16 cellular contexts compared by ENCODE assay signal in genomic region chr4:124499266-124499665, GRCh38.
A peak's percentile ranks its signal among the peaks of the same experiment; 100 is the strongest.
DNase-seq lines count a peak whose midpoint lies in the region; ATAC-seq and TF ChIP-seq lines count a peak whose summit lies in the region.
"Had no signal": no experiment of that assay in that cellular context is flagged by ENCODE, and none has a peak within 500 bp of the region (broad histone marks: within the 10 kb centered on the region; RNA-seq: fewer than 3 reads in every experiment).

No MANE protein-coding gene starts in this region.

- TF ChIP-seq CTCF in cardiac muscle cell (IDR thresholded peaks at IDR 0.05; ENCODE audit: low read depth, low read length) (no peak), right atrium auricular region (IDR thresholded peaks at IDR 0.05) (no peak), WTC11 (IDR thresholded peaks at IDR 0.05) (no peak)

- H3K27ac ChIP-seq in cardiac muscle cell: no peak overlapping the region
- H3K27ac ChIP-seq in right atrium auricular region: no peak overlapping the region

- H3K4me1 Mint-ChIP-seq in WTC11: peaks cover 8% of the 10 kb centered on the region
- no peaks in the 10 kb centered on the region for H3K4me1 Mint-ChIP-seq in activated naive CD4-positive, alpha-beta T cell treated with anti-CD3 and anti-CD28 coated beads, Interleukin-2, amount 10 ng/mL, durations not matched to agents 7 days and 5 days
- no peaks in the 10 kb centered on the region for H3K4me1 Mint-ChIP-seq in activated CD4-positive, alpha-beta T cell treated with anti-CD3 and anti-CD28 coated beads, Interleukin-2, amount 10 ng/mL, durations not matched to agents 24 days and 14 days

- no peaks in the 10 kb centered on the region for H3K27me3 Mint-ChIP-seq in WTC11 (ENCODE audit: low read depth)
- no peaks in the 10 kb centered on the region for H3K27me3 Mint-ChIP-seq in activated naive CD4-positive, alpha-beta T cell treated with anti-CD3 and anti-CD28 coated beads, Interleukin-2, amount 10 ng/mL, durations not matched to agents 7 days and 5 days
- H3K27me3 Mint-ChIP-seq in activated CD4-positive, alpha-beta T cell treated with anti-CD3 and anti-CD28 coated beads, Interleukin-2, amount 10 ng/mL, durations not matched to agents 24 days and 14 days: no peaks in the 10 kb centered on the region
- H3K27me3 Mint-ChIP-seq: activated CD8-positive, alpha-beta T cell treated with anti-CD3 and anti-CD28 coated beads for 36 hours; activated naive CD8-positive, alpha-beta T cell; dendritic cell treated with granulocyte-macrophage colony-stimulating factor and Interleukin-4, amounts not matched to agents 40 ng/mL and 50 ng/mL, for 4 days had no signal

- no peaks in the 10 kb centered on the region for H3K9me3 ChIP-seq in cardiac muscle cell (ENCODE audit: low read depth)
- H3K9me3 ChIP-seq in right atrium auricular region: no peaks in the 10 kb centered on the region

- peak; percentile 61; the same call in 1 of the 2 replicates for ATAC-seq in WTC11
- no peak for ATAC-seq in GM21381 (IDR thresholded peaks at IDR 0.05; ENCODE audit: unreplicated experiment)
- ATAC-seq: activated CD8-positive, alpha-beta T cell treated with anti-CD3 and anti-CD28 coated beads for 36 hours; activated T-cell treated with anti-CD3 and anti-CD28 coated beads, Interleukin-2, amount 50 U/mL, for 4 hours; HepG2 had no signal

- DNase-seq in cardiac muscle cell (ENCODE audit: low read depth in 1 of 2, low spot score in 1 of 2): peak; percentile 9 to 27
- no peak for DNase-seq in right atrium auricular region (ENCODE audit: low spot score)
- DNase-seq in WTC11 (ENCODE audit: low spot score): no peak
- DNase-seq in iris pigment epithelial cell (ENCODE audit: low read depth): peak; percentile 26
- no peak for DNase-seq in epidermal melanocyte (ENCODE audit: insufficient read length, low spot score)
- DNase-seq in activated naive CD4-positive, alpha-beta T cell treated with anti-CD3 and anti-CD28 coated beads, Interleukin-2, amount 10 ng/mL, durations not matched to agents 7 days and 5 days: no peak
- no peak for DNase-seq in activated CD4-positive, alpha-beta T cell treated with anti-CD3 and anti-CD28 coated beads, Interleukin-2, amount 10 ng/mL, durations not matched to agents 24 days and 14 days
- DNase-seq: activated CD8-positive, alpha-beta T cell treated with anti-CD3 and anti-CD28 coated beads for 36 hours; activated T-cell treated with anti-CD3 and anti-CD28 coated beads, Interleukin-2, amount 50 U/mL, for 4 hours; erythroblast; NCI-H1930; stimulated activated CD4-positive, alpha-beta T cell treated with anti-CD3 and anti-CD28 coated beads, Interleukin-4, amount 100 ng/mL, for 1 hour had no signal

- no peak overlapping the region for H3K4me3 ChIP-seq in cardiac muscle cell
- no peak overlapping the region for H3K4me3 ChIP-seq in right atrium auricular region

- H3K9me3 Mint-ChIP-seq in WTC11: no peaks in the 10 kb centered on the region
- H3K9me3 Mint-ChIP-seq in activated naive CD4-positive, alpha-beta T cell treated with anti-CD3 and anti-CD28 coated beads, Interleukin-2, amount 10 ng/mL, durations not matched to agents 7 days and 5 days: no peaks in the 10 kb centered on the region
- no peaks in the 10 kb centered on the region for H3K9me3 Mint-ChIP-seq in activated CD4-positive, alpha-beta T cell treated with anti-CD3 and anti-CD28 coated beads, Interleukin-2, amount 10 ng/mL, durations not matched to agents 24 days and 14 days
- H3K9me3 Mint-ChIP-seq: activated CD8-positive, alpha-beta T cell treated with anti-CD3 and anti-CD28 coated beads for 36 hours; activated T-cell treated with anti-CD3 and anti-CD28 coated beads, Interleukin-2, amount 50 U/mL, for 4 hours; dendritic cell treated with granulocyte-macrophage colony-stimulating factor and Interleukin-4, amounts not matched to agents 40 ng/mL and 50 ng/mL, for 4 days had no signal

- H3K36me3 ChIP-seq in cardiac muscle cell: no peaks in the 10 kb centered on the region
- H3K36me3 ChIP-seq in right atrium auricular region: no peaks in the 10 kb centered on the region

- H3K36me3 Mint-ChIP-seq in WTC11: no peaks in the 10 kb centered on the region
- no peaks in the 10 kb centered on the region for H3K36me3 Mint-ChIP-seq in activated naive CD4-positive, alpha-beta T cell treated with anti-CD3 and anti-CD28 coated beads, Interleukin-2, amount 10 ng/mL, durations not matched to agents 7 days and 5 days
- H3K36me3 Mint-ChIP-seq in activated CD4-positive, alpha-beta T cell treated with anti-CD3 and anti-CD28 coated beads, Interleukin-2, amount 10 ng/mL, durations not matched to agents 24 days and 14 days (ENCODE audit: low read depth): no peaks in the 10 kb centered on the region
- H3K36me3 Mint-ChIP-seq: activated naive CD8-positive, alpha-beta T cell had no signal

- no peaks in the 10 kb centered on the region for H3K27me3 ChIP-seq in cardiac muscle cell
- H3K27me3 ChIP-seq in right atrium auricular region: no peaks in the 10 kb centered on the region

- no peak overlapping the region for H3K4me3 Mint-ChIP-seq in WTC11
- no peak overlapping the region for H3K4me3 Mint-ChIP-seq in activated naive CD4-positive, alpha-beta T cell treated with anti-CD3 and anti-CD28 coated beads, Interleukin-2, amount 10 ng/mL, durations not matched to agents 7 days and 5 days
- H3K4me3 Mint-ChIP-seq in activated CD4-positive, alpha-beta T cell treated with anti-CD3 and anti-CD28 coated beads, Interleukin-2, amount 10 ng/mL, durations not matched to agents 24 days and 14 days: no peak overlapping the region
- H3K4me3 Mint-ChIP-seq: activated CD8-positive, alpha-beta T cell treated with anti-CD3 and anti-CD28 coated beads for 36 hours; activated naive CD8-positive, alpha-beta T cell; activated T-cell treated with anti-CD3 and anti-CD28 coated beads, Interleukin-2, amount 50 U/mL, for 4 hours; dendritic cell treated with granulocyte-macrophage colony-stimulating factor and Interleukin-4, amounts not matched to agents 40 ng/mL and 50 ng/mL, for 4 days had no signal

- peaks cover 6% of the 10 kb centered on the region for H3K4me1 ChIP-seq in cardiac muscle cell (ENCODE audit: low read depth)
- no peaks in the 10 kb centered on the region for H3K4me1 ChIP-seq in right atrium auricular region

- intact Hi-C loops in activated CD4-positive, alpha-beta T cell treated with anti-CD3 and anti-CD28 coated beads, Interleukin-2, amount 10 ng/mL, durations not matched to agents 24 days and 14 days (cut with micrococcal nuclease): no loop called here

- no peak overlapping the region; the same call in 1 of the 2 replicates for H3K27ac Mint-ChIP-seq in WTC11
- no peak overlapping the region for H3K27ac Mint-ChIP-seq in activated naive CD4-positive, alpha-beta T cell treated with anti-CD3 and anti-CD28 coated beads, Interleukin-2, amount 10 ng/mL, durations not matched to agents 7 days and 5 days
- H3K27ac Mint-ChIP-seq in activated CD4-positive, alpha-beta T cell treated with anti-CD3 and anti-CD28 coated beads, Interleukin-2, amount 10 ng/mL, durations not matched to agents 24 days and 14 days: no peak overlapping the region
- H3K27ac Mint-ChIP-seq: activated CD8-positive, alpha-beta T cell treated with anti-CD3 and anti-CD28 coated beads for 36 hours; activated naive CD8-positive, alpha-beta T cell; dendritic cell treated with granulocyte-macrophage colony-stimulating factor and Interleukin-4, amounts not matched to agents 40 ng/mL and 50 ng/mL, for 4 days had no signal

- POLR2A ChIA-PET in WTC11 (lab: Charles Lee): interaction anchor here (0.7 kb wide), 1 partner anchor 33 kb away, joined by 5 read pairs; no protein-coding TSS in a partner anchor

- CTCF ChIA-PET in WTC11 (lab: Charles Lee): no interaction called here
- CTCF ChIA-PET in activated naive CD4-positive, alpha-beta T cell treated with anti-CD3 and anti-CD28 coated beads, Interleukin-2, amount 10 ng/mL, durations not matched to agents 7 days and 5 days (lab: Charles Lee): no interaction called here

TF ChIP-seq in WTC11, 78 proteins besides CTCF, POLR2A, EP300 and RAD21 (continues in another document):
- no peak for TF ChIP-seq NR2C2 (CRISPR knock-in tag; IDR thresholded peaks at IDR 0.05)
- TF ChIP-seq FOXK1 (CRISPR knock-in tag; IDR thresholded peaks at IDR 0.05): no peak
- no peak for TF ChIP-seq ETV6 (CRISPR knock-in tag; IDR thresholded peaks at IDR 0.05)
- no peak for TF ChIP-seq FOXP1 (CRISPR knock-in tag; IDR thresholded peaks at IDR 0.05; ENCODE audit: borderline replicate concordance)
- no peak for TF ChIP-seq EMX1 (CRISPR knock-in tag; IDR thresholded peaks at IDR 0.05)
- TF ChIP-seq PRRX2 (CRISPR knock-in tag; IDR thresholded peaks at IDR 0.05): no peak
- no peak for TF ChIP-seq CREM (CRISPR knock-in tag; IDR thresholded peaks at IDR 0.05)
- TF ChIP-seq, protein P1, sequence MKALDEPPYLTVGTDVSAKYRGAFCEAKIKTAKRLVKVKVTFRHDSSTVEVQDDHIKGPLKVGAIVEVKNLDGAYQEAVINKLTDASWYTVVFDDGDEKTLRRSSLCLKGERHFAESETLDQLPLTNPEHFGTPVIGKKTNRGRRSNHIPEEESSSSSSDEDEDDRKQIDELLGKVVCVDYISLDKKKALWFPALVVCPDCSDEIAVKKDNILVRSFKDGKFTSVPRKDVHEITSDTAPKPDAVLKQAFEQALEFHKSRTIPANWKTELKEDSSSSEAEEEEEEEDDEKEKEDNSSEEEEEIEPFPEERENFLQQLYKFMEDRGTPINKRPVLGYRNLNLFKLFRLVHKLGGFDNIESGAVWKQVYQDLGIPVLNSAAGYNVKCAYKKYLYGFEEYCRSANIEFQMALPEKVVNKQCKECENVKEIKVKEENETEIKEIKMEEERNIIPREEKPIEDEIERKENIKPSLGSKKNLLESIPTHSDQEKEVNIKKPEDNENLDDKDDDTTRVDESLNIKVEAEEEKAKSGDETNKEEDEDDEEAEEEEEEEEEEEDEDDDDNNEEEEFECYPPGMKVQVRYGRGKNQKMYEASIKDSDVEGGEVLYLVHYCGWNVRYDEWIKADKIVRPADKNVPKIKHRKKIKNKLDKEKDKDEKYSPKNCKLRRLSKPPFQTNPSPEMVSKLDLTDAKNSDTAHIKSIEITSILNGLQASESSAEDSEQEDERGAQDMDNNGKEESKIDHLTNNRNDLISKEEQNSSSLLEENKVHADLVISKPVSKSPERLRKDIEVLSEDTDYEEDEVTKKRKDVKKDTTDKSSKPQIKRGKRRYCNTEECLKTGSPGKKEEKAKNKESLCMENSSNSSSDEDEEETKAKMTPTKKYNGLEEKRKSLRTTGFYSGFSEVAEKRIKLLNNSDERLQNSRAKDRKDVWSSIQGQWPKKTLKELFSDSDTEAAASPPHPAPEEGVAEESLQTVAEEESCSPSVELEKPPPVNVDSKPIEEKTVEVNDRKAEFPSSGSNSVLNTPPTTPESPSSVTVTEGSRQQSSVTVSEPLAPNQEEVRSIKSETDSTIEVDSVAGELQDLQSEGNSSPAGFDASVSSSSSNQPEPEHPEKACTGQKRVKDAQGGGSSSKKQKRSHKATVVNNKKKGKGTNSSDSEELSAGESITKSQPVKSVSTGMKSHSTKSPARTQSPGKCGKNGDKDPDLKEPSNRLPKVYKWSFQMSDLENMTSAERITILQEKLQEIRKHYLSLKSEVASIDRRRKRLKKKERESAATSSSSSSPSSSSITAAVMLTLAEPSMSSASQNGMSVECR (CRISPR knock-in tag; IDR thresholded peaks at IDR 0.05; ENCODE audit: borderline replicate concordance): no peak
- no peak for TF ChIP-seq ZNF317 (CRISPR knock-in tag; IDR thresholded peaks at IDR 0.05; ENCODE audit: borderline replicate concordance, low read depth)

Comparison
In these comparisons a context has a peak if more than half of its experiments do, and no peak if none do; other contexts are left out.
1. DNase-seq: peak in cardiac muscle cell (2 of 2) and iris pigment epithelial cell (single experiment); none in right atrium auricular region (single experiment), WTC11 (single experiment), epidermal melanocyte (single experiment), activated naive CD4-positive, alpha-beta T cell treated with anti-CD3 and anti-CD28 coated beads, Interleukin-2, amount 10 ng/mL, durations not matched to agents 7 days and 5 days (single experiment) and activated CD4-positive, alpha-beta T cell treated with anti-CD3 and anti-CD28 coated beads, Interleukin-2, amount 10 ng/mL, durations not matched to agents 24 days and 14 days (single experiment).